23 cellular contexts compared by ENCODE assay signal in genomic region chr12:123078114-123078465, GRCh38.
DNase-seq lines count a peak whose midpoint lies in the region; ATAC-seq and TF ChIP-seq lines count a peak whose summit lies in the region.
"Had no signal": no experiment of that assay in that cellular context is flagged by ENCODE, and none has a peak within 500 bp of the region (broad histone marks: within the 10 kb centered on the region; RNA-seq: fewer than 3 reads in every experiment).

No MANE protein-coding gene starts in this region.

- no peak for TF ChIP-seq EP300 in neural cell (conservative IDR thresholded peaks at IDR 0.05; ENCODE audit: poor library complexity, severe bottlenecking)

- H3K27ac ChIP-seq in OCI-LY1 (ENCODE audit: low read depth, low read length, poor library complexity, severe bottlenecking) (peak overlapping the region; percentile 93), neural cell (ENCODE audit: low read length) (peak overlapping the region; percentile 55)
- H3K27ac ChIP-seq: body of pancreas, testis had no signal

- H3K9ac ChIP-seq in OCI-LY1 (ENCODE audit: low read length) = no peak overlapping the region
- peak overlapping the region; percentile 12 for H3K9ac ChIP-seq in neural cell (ENCODE audit: low read length)

- ATAC-seq in left lobe of liver (no peak), HG03196 (IDR thresholded peaks at IDR 0.05; ENCODE audit: unreplicated experiment) (no peak)
- ATAC-seq: body of pancreas; CD8-positive, alpha-beta T cell; natural killer cell treated with Interleukin-12 subunit alpha and Interleukin-12 subunit beta and Interleukin-15 and Interleukin-18, amount 100 ng/mL, for 72 hours; T-helper 17 cell had no signal

- H3K4me2 ChIP-seq in OCI-LY1 (ENCODE audit: low read length) = no peak overlapping the region
- no peak overlapping the region for H3K4me2 ChIP-seq in neural cell (ENCODE audit: low read length)

- H3F3A ChIP-seq in OCI-LY1 (ENCODE audit: insufficient read depth, low read length) (0 out of 2 replicates have a peak, but pooled peaks cover 6% of the 10 kb centered on the region), neural cell (ENCODE audit: insufficient read depth, low read length, poor library complexity, severe bottlenecking) (no peaks in the 10 kb centered on the region)

- H2AFZ ChIP-seq in OCI-LY1 (ENCODE audit: low read length) (no peak overlapping the region), neural cell (ENCODE audit: low read depth, low read length) (no peak overlapping the region)

- H3K9me3 ChIP-seq in OCI-LY1 (ENCODE audit: low read length) (no peaks in the 10 kb centered on the region), neural cell (ENCODE audit: low read length) (no peaks in the 10 kb centered on the region), HAP-1 (no peaks in the 10 kb centered on the region)
- H3K9me3 ChIP-seq: BE2C, body of pancreas, testis had no signal

- in situ Hi-C loops in HAP-1 (cut with MboI; ENCODE audit: low sequenced_read_pairs) = no loop called here

- no peak for TF ChIP-seq CTCF in OCI-LY1 (IDR thresholded peaks at IDR 0.05; ENCODE audit: low read length)
- no peak for TF ChIP-seq CTCF in neural cell (IDR thresholded peaks at IDR 0.05; ENCODE audit: poor library complexity, severe bottlenecking)

- no peaks in the 10 kb centered on the region for H4K20me1 ChIP-seq in OCI-LY1 (ENCODE audit: insufficient read depth, low read length)
- H4K20me1 ChIP-seq in neural cell (ENCODE audit: insufficient read depth) = no peaks in the 10 kb centered on the region

- no peaks in the 10 kb centered on the region for H3K9me2 ChIP-seq in OCI-LY1 (ENCODE audit: low read depth, low read length)
- H3K9me2 ChIP-seq in neural cell (ENCODE audit: insufficient read depth, low read length) = no peaks in the 10 kb centered on the region

- DNase-seq in 8988T (peak; percentile 39), NCI-H1694 (lab: John Stamatoyannopoulos, UW) (peak; percentile 60), HAP-1 (ENCODE audit: low spot score in 2 of 2) (no peak), left lobe of liver (ENCODE audit: low spot score) (no peak)
- DNase-seq: ACHN; activated CD4-positive, alpha-beta memory T cell treated with anti-CD3 and anti-CD28 coated beads, Interleukin-2, amount 10 ng/mL, durations not matched to agents 7 days and 5 days; activated CD4-positive, CD25-positive, alpha-beta regulatory T cell treated with anti-CD3 and anti-CD28 coated beads, Interleukin-2, amount 50 U/mL, for 72 hours; activated CD8-positive, alpha-beta memory T cell treated with anti-CD3 and anti-CD28 coated beads, Interleukin-2, amount 50 U/mL, for 48 hours; BE2C; body of pancreas; CD8-positive, alpha-beta T cell; cerebellar nuclear complex; EL; NCI-H1048; NCI-H1930; NCI-H345; stimulated activated naive CD4-positive, alpha-beta T cell treated with Interleukin-2 at 50 U/mL for 16 hours; T-helper 17 cell; testis had no signal

- H3K4me3 ChIP-seq in OCI-LY1 (ENCODE audit: low read depth, low read length, poor library complexity, severe bottlenecking) = no peak overlapping the region
- H3K4me3 ChIP-seq in neural cell (ENCODE audit: low read length) = peak overlapping the region; percentile 38
- no peak overlapping the region for H3K4me3 ChIP-seq in HAP-1
- H3K4me3 ChIP-seq: body of pancreas, testis had no signal

- H3K36me3 ChIP-seq in OCI-LY1 (ENCODE audit: insufficient read depth, low read length) (peaks cover 10% of the 10 kb centered on the region; the same call in 1 of the 2 replicates), neural cell (ENCODE audit: insufficient read depth, low read length) (no peaks in the 10 kb centered on the region), HAP-1 (replicated peaks) (no peaks in the 10 kb centered on the region)
- H3K36me3 ChIP-seq: BE2C had no signal

- H3K4me1 ChIP-seq in OCI-LY1 (ENCODE audit: insufficient read depth, low read length, severe bottlenecking) (peaks cover 98% of the 10 kb centered on the region), HAP-1 (peaks cover 9% of the 10 kb centered on the region)
- H3K4me1 ChIP-seq: body of pancreas had no signal

- no peak for TF ChIP-seq RAD21 in neural cell (conservative IDR thresholded peaks at IDR 0.05)

- H3K79me2 ChIP-seq in OCI-LY1 (ENCODE audit: insufficient read depth, low read length) (peaks cover 26% of the 10 kb centered on the region), neural cell (replicated peaks; ENCODE audit: insufficient read depth, low read length) (no peaks in the 10 kb centered on the region)

- no peaks in the 10 kb centered on the region for H3K27me3 ChIP-seq in OCI-LY1 (ENCODE audit: insufficient read depth, low read length)
- no peaks in the 10 kb centered on the region for H3K27me3 ChIP-seq in neural cell (ENCODE audit: insufficient read depth, low read depth, low read length)
- no peaks in the 10 kb centered on the region for H3K27me3 ChIP-seq in HAP-1 (ENCODE audit: low read depth)
- H3K27me3 ChIP-seq: BE2C, body of pancreas, testis had no signal

TF ChIP-seq in neural cell, 6 proteins besides CTCF, POLR2A, EP300 and RAD21:
- TF ChIP-seq SMC3 (conservative IDR thresholded peaks at IDR 0.05; ENCODE audit: poor library complexity) (no peak), POLR2AphosphoS5 (IDR thresholded peaks at IDR 0.05) (no peak), EZH2 (IDR thresholded peaks at IDR 0.05; ENCODE audit: borderline replicate concordance, insufficient read depth, low read length, poor library complexity, severe bottlenecking) (no peak), MXI1 (conservative IDR thresholded peaks at IDR 0.05; ENCODE audit: poor library complexity, severe bottlenecking) (no peak), TAF1 (IDR thresholded peaks at IDR 0.05; ENCODE audit: low read depth) (no peak), REST (IDR thresholded peaks at IDR 0.05; ENCODE audit: borderline replicate concordance) (no peak)
TF ChIP-seq in neural cell: peak in this region for 0.

Comparison
In these comparisons a context has a peak if more than half of its experiments do, and no peak if none do; other contexts are left out.
1. DNase-seq: peak in 8988T (single experiment) and NCI-H1694 (single experiment); none in HAP-1 (0 of 2) and left lobe of liver (single experiment).